ENCODE assay signal across 28 cellular contexts in the genomic region with DNA sequence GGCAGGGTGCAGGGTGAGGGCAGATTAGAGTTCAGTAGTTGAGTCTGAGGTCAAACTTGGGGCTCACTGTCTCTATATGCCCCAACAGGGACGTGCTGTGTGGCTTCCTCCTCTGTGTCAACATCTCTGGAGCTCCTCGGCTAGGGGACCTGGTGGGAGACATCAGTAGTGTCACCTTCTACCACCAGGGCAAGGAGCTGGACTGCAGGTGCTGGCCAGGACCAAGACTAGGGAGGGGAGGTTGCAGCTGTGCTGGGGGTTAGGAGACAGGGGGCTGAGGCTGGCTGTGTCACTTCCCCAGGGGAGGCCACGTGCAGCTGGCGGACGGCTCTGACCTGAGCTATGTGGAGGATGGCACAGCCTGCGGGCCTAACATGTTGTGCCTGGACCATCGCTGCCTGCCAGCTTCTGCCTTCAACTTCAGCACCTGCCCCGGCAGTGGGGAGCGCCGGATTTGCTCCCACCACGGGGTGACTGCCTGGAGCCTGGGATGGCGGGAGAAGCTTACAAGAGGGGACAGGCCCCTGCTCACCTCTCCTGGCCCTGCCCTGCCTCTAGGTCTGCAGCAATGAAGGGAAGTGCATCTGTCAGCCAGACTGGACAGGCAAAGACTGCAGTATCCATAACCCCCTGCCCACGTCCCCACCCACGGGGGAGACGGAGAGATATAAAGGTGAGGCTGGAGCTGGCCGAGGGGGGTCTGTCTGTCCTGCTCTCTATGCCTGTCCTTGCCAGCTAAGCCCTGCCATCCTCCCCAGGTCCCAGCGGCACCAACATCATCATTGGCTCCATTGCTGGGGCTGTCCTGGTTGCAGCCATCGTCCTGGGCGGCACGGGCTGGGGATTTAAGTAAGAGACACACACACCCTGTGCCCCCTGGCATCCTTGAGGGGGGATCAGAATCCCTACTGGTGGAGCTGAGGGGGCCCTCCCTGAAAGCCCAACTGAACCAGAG. TPM values are rescaled to one million over a fixed set of nuclear protein-coding genes. Genes with fewer than 3 reads are reported as not detected.
A peak's percentile ranks its signal among the peaks of the same experiment; 100 is the strongest.
DNase-seq lines count a peak whose midpoint lies in the region; ATAC-seq, FAIRE-seq and TF ChIP-seq lines count a peak whose summit lies in the region.
"Had no signal": no experiment of that assay in that cellular context is flagged by ENCODE, and none has a peak within 500 bp of the region (broad histone marks: within the 10 kb centered on the region; RNA-seq: fewer than 3 reads in every experiment).

No MANE protein-coding gene starts in this region.

- TF ChIP-seq EP300 in HepG2 (IDR thresholded peaks at IDR 0.05; ENCODE audit: low read depth in 2 of 2, low read length in 2 of 2) (no peak), HepG2 (CRISPR knock-in tag; IDR thresholded peaks at IDR 0.05; ENCODE audit: borderline replicate concordance) (no peak)

- no peaks in the 10 kb centered on the region for H3K36me3 Mint-ChIP-seq in IgD-negative memory B cell
- H3K36me3 Mint-ChIP-seq in endothelial cell (ENCODE audit: low read depth, unreplicated experiment): no peaks in the 10 kb centered on the region
- no peaks in the 10 kb centered on the region for H3K36me3 Mint-ChIP-seq in type B pancreatic cell

- H3K79me2 ChIP-seq in HepG2 (ENCODE audit: insufficient read depth, low read length): no peaks in the 10 kb centered on the region

- no peak for ATAC-seq in HepG2
- no peak for ATAC-seq in right lobe of liver
- no peak for ATAC-seq in HG02973 (IDR thresholded peaks at IDR 0.05; ENCODE audit: unreplicated experiment)
- ATAC-seq: esophagus mucosa; stimulated activated naive CD8-positive, alpha-beta T cell treated with anti-CD3 and anti-CD28 coated beads, Interleukin-15, Interleukin-2, amounts not matched to agents 100 U/mL and 50 U/mL, for 24 hours had no signal

- H3K9me3 Mint-ChIP-seq in IgD-negative memory B cell (no peaks in the 10 kb centered on the region), endothelial cell (ENCODE audit: unreplicated experiment) (no peaks in the 10 kb centered on the region), type B pancreatic cell (no peaks in the 10 kb centered on the region)
- H3K9me3 Mint-ChIP-seq: activated CD4-positive, alpha-beta memory T cell treated with anti-CD3 and anti-CD28 coated beads, Interleukin-2, amount 10 ng/mL, durations not matched to agents 7 days and 5 days; T-helper 1 cell treated with Interleukin-12 subunit alpha and Interleukin-12 subunit beta and Interleukin-4 antibody, amounts not matched to agents 30 μg/mL and 1 μg/mL, for 36 hours had no signal

- H3K9me3 ChIP-seq in HepG2 (ENCODE audit: low read length): no peaks in the 10 kb centered on the region
- H3K9me3 ChIP-seq in right lobe of liver: no peaks in the 10 kb centered on the region
- H3K9me3 ChIP-seq in effector memory CD4-positive, alpha-beta T cell (ENCODE audit: control insufficient read depth, low read length): no peaks in the 10 kb centered on the region
- H3K9me3 ChIP-seq: tibial nerve had no signal

- no TSS peak for BruUV-seq in HepG2 (replicated peaks; lab: Mats Ljungman, UMichigan)

- no peak overlapping the region for H3K9ac ChIP-seq in HepG2 (ENCODE audit: insufficient read depth, low read depth, low read length)
- H3K9ac ChIP-seq: KMS-11 had no signal

- FAIRE-seq in HepG2 (lab: Jason Lieb, UNC): no peak
- FAIRE-seq: frontal cortex, keratinocyte had no signal

- H3K36me3 ChIP-seq in HepG2 (replicated peaks in 1 of 2; ENCODE audit: control insufficient read depth in 1 of 2, insufficient read depth in 2 of 2, low read length in 2 of 2) (no peaks in the 10 kb centered on the region), right lobe of liver (no peaks in the 10 kb centered on the region)
- no peaks in the 10 kb centered on the region for H3K36me3 ChIP-seq in effector memory CD4-positive, alpha-beta T cell (ENCODE audit: control insufficient read depth, insufficient read depth, low read length)
- H3K36me3 ChIP-seq: tibial nerve had no signal

- no peak overlapping the region for H2AFZ ChIP-seq in HepG2 (ENCODE audit: low read length)

- no peak for TF ChIP-seq POLR2A in HepG2 (IDR thresholded peaks at IDR 0.05; ENCODE audit: insufficient read depth in 1 of 2, low read depth in 2 of 2, low read length in 2 of 2)
- no peak for TF ChIP-seq POLR2A in right lobe of liver (IDR thresholded peaks at IDR 0.05)

- POLR2A ChIA-PET in HepG2 (lab: Yijun Ruan, JAX): interaction anchor here (0.6 kb wide), 1 partner anchor 90 kb away, joined by 3 read pairs; no protein-coding TSS in a partner anchor

- peak overlapping the region in 3 of 4 donors; percentile 52 to 72 (median 68) for H3K4me3 Mint-ChIP-seq in IgD-negative memory B cell
- H3K4me3 Mint-ChIP-seq in endothelial cell (ENCODE audit: unreplicated experiment): peak overlapping the region; percentile 39
- H3K4me3 Mint-ChIP-seq in type B pancreatic cell: peak overlapping the region; percentile 31
- H3K4me3 Mint-ChIP-seq: activated CD4-positive, alpha-beta memory T cell treated with anti-CD3 and anti-CD28 coated beads, Interleukin-2, amount 10 ng/mL, durations not matched to agents 7 days and 5 days; T-helper 1 cell treated with Interleukin-12 subunit alpha and Interleukin-12 subunit beta and Interleukin-4 antibody, amounts not matched to agents 30 μg/mL and 1 μg/mL, for 36 hours had no signal

- no peak for DNase-seq in HepG2 (ENCODE audit: low spot score)
- no peak for DNase-seq in right lobe of liver
- DNase-seq in endothelial cell (ENCODE audit: low spot score): no peak
- no peak for DNase-seq in type B pancreatic cell (ENCODE audit: extremely low spot score, unreplicated experiment)
- no peak for DNase-seq in effector memory CD4-positive, alpha-beta T cell
- no peak for DNase-seq in C1 segment of cervical spinal cord (lab: John Stamatoyannopoulos, UW)
- DNase-seq: activated CD4-positive, alpha-beta memory T cell treated with anti-CD3 and anti-CD28 coated beads, Interleukin-2, amount 10 ng/mL, durations not matched to agents 7 days and 5 days; activated T-cell treated with anti-CD3 and anti-CD28 coated beads for 4 hours; caudate nucleus; COR-L47; EL; hippocampal formation; MV-4-11; NCI-H187 treated with DMSO at 0.1 percent for 48 hours; NCI-H748 treated with DMSO at 0.1 percent for 48 hours; OCI-M1; SHP77; stimulated activated CD4-positive, alpha-beta T cell treated with anti-CD3 and anti-CD28 coated beads, Interleukin-2, amount 100 ng/mL, for 24 hours; stimulated activated naive CD8-positive, alpha-beta T cell treated with anti-CD3 and anti-CD28 coated beads, Interleukin-15, Interleukin-2, amounts not matched to agents 100 U/mL and 50 U/mL, for 24 hours had no signal

- H3K27me3 ChIP-seq in HepG2 (ENCODE audit: control insufficient read depth in 1 of 2, insufficient read depth in 2 of 2, low read length in 2 of 2) (peaks cover 5 to 44% of the 10 kb centered on the region in 2 experiments; a peak in 4 of 5 replicates), right lobe of liver (no peaks in the 10 kb centered on the region)
- H3K27me3 ChIP-seq in effector memory CD4-positive, alpha-beta T cell (replicated peaks; ENCODE audit: control insufficient read depth, insufficient read depth, low read length, poor library complexity, severe bottlenecking): no peaks in the 10 kb centered on the region

- H3K4me1 Mint-ChIP-seq in IgD-negative memory B cell (peaks cover 2 to 6% (median 5%) of the 10 kb centered on the region in 3 donors), endothelial cell (ENCODE audit: unreplicated experiment) (peaks cover 16% of the 10 kb centered on the region), type B pancreatic cell (ENCODE audit: unreplicated experiment) (peaks cover 8% of the 10 kb centered on the region)

- intact Hi-C loops in HepG2 (cut with micrococcal nuclease; ENCODE audit: unreplicated experiment) (loop anchor here (5.0 kb wide), 1 partner anchor 245 kb away; no protein-coding TSS in a partner anchor), right lobe of liver (cut with DNase I) (loop anchor here in 1 of 2 donors (5.0 to 10.0 kb wide), 2 partner anchors 90 to 337 kb away; no protein-coding TSS in a partner anchor)

- H3K27me3 Mint-ChIP-seq in IgD-negative memory B cell: peaks cover 6% of the 10 kb centered on the region
- peaks cover 22% of the 10 kb centered on the region for H3K27me3 Mint-ChIP-seq in endothelial cell (ENCODE audit: unreplicated experiment)
- H3K27me3 Mint-ChIP-seq in type B pancreatic cell: peaks cover 4% of the 10 kb centered on the region

- H3K4me1 ChIP-seq in HepG2 (ENCODE audit: insufficient read depth, low read length) (peaks cover 58% of the 10 kb centered on the region), right lobe of liver (peaks cover 0 to 13% (median 3%) of the 10 kb centered on the region in 4 donors)
- H3K4me1 ChIP-seq in effector memory CD4-positive, alpha-beta T cell (ENCODE audit: control insufficient read depth, insufficient read depth, low read length, poor library complexity, severe bottlenecking): peaks cover 15% of the 10 kb centered on the region

- no peak overlapping the region for H3K27ac Mint-ChIP-seq in IgD-negative memory B cell
- H3K27ac Mint-ChIP-seq in endothelial cell (ENCODE audit: unreplicated experiment): no peak overlapping the region
- no peak overlapping the region for H3K27ac Mint-ChIP-seq in type B pancreatic cell
- H3K27ac Mint-ChIP-seq: activated CD4-positive, alpha-beta memory T cell treated with anti-CD3 and anti-CD28 coated beads, Interleukin-2, amount 10 ng/mL, durations not matched to agents 7 days and 5 days; T-helper 1 cell treated with Interleukin-12 subunit alpha and Interleukin-12 subunit beta and Interleukin-4 antibody, amounts not matched to agents 30 μg/mL and 1 μg/mL, for 36 hours had no signal

- H3K27ac ChIP-seq in HepG2 (ENCODE audit: extremely low read length, insufficient read depth, low read length) (no peak overlapping the region), right lobe of liver (no peak overlapping the region)
- H3K27ac ChIP-seq in effector memory CD4-positive, alpha-beta T cell (ENCODE audit: insufficient read depth, low read length, poor library complexity, severe bottlenecking): no peak overlapping the region
- H3K27ac ChIP-seq: KMS-11, tibial nerve had no signal

- no peak overlapping the region for H3K4me3 ChIP-seq in HepG2 (replicated peaks in 1 of 3; ENCODE audit: insufficient read depth in 1 of 3, low read depth in 2 of 3, low read length in 3 of 3)
- no peak overlapping the region for H3K4me3 ChIP-seq in right lobe of liver
- H3K4me3 ChIP-seq in effector memory CD4-positive, alpha-beta T cell (ENCODE audit: insufficient read depth, low read depth, low read length, poor library complexity, severe bottlenecking): no peak overlapping the region
- H3K4me3 ChIP-seq: lung, tibial nerve had no signal

- CTCF ChIA-PET in HepG2 (lab: Yijun Ruan, JAX; ENCODE audit: low intra/inter-chr PET ratio, low total read pairs): interaction anchor here (3.7 kb wide), 1 partner anchor 87 kb away, joined by 45 read pairs; no protein-coding TSS in a partner anchor

- H3K4me2 ChIP-seq in HepG2 (ENCODE audit: low read depth, low read length): no peak overlapping the region

- in situ Hi-C loops in HepG2 (cut with HindIII; ENCODE audit: extremely low pct_ligation_motif_present, low pct_unique_long_range_greater_than_20kb): loop anchor here (5.0 to 25.0 kb wide), 2 partner anchors 90 to 235 kb away; no protein-coding TSS in a partner anchor

- no peak for TF ChIP-seq CTCF in HepG2 (CRISPR knock-in tag; IDR thresholded peaks at IDR 0.05)
- no peak for TF ChIP-seq CTCF in right lobe of liver (IDR thresholded peaks at IDR 0.05)
- TF ChIP-seq CTCF in endothelial cell (IDR thresholded peaks at IDR 0.05; ENCODE audit: unreplicated experiment): no peak
- TF ChIP-seq CTCF in type B pancreatic cell (conservative IDR thresholded peaks at IDR 0.05): no peak

- 54% methylated on average over 16 of the region's 20 CpGs for WGBS in HepG2 (ENCODE audit: low lambda C conversion rate)
- no CpG with 5 or more reads among the region's 20 CpGs for WGBS in right lobe of liver (ENCODE audit: insufficient coverage, low coverage, low lambda C conversion rate, missing lambda C conversion rate)

- TF ChIP-seq RAD21 in HepG2 (CRISPR knock-in tag; IDR thresholded peaks at IDR 0.05): no peak

- no peaks in the 10 kb centered on the region for H4K20me1 ChIP-seq in HepG2 (ENCODE audit: insufficient read depth, low read length)

RNA-seq across cellular contexts. Expression of gene ADAM11, which starts 18.9 kb away (rescaled TPM):
- 0.44 and 0.91 TPM in 2 replicates for total RNA-seq in HepG2 (2016; rRNA removed; fragmentation: Illumina TruSeq; extraction: Trizol)
- total RNA-seq in HepG2 (2016; cell fraction: cytosol; rRNA removed; fragmentation: Illumina TruSeq; extraction: Trizol; ENCODE audit: low read depth): 0.18 and 0.40 TPM in 2 replicates
- 0.40 and 0.76 TPM in 2 replicates for total RNA-seq in HepG2 (2016; cell fraction: insoluble cytoplasmic fraction; rRNA removed; fragmentation: Illumina TruSeq; extraction: Trizol)
- total RNA-seq in HepG2 (2016; cell fraction: membrane; rRNA removed; fragmentation: Illumina TruSeq; extraction: Trizol): 0.59 TPM in 2 replicates
- 1.4 and 1.8 TPM in 2 replicates for total RNA-seq in HepG2 (2016; cell fraction: nucleus; rRNA removed; fragmentation: Illumina TruSeq; extraction: Trizol)
- polyA plus RNA-seq in HepG2 (2011; rRNA removed): 0.33 and 0.38 TPM in 2 replicates
- polyA plus RNA-seq in HepG2 (2011; cell fraction: cytosol; rRNA removed): 0.09 and 0.34 TPM in 2 replicates
- 2.0 and 2.2 TPM in 2 replicates for polyA plus RNA-seq in HepG2 (2011; cell fraction: nucleus; rRNA removed)
- 0.19 and 0.40 TPM in 2 replicates for polyA plus RNA-seq in HepG2 (2012)
- polyA plus RNA-seq in HepG2 (2016; cell fraction: cytosol; fragmentation: Illumina TruSeq; extraction: Trizol; ENCODE audit: low read depth): 0.17 and 0.23 TPM in 2 replicates
- polyA plus RNA-seq in HepG2 (2016; cell fraction: insoluble cytoplasmic fraction; fragmentation: Illumina TruSeq; extraction: Trizol; ENCODE audit: low read depth): 0.50 and 0.58 TPM in 2 replicates
- 0.31 and 0.34 TPM in 2 replicates for polyA plus RNA-seq in HepG2 (2016; cell fraction: membrane; fragmentation: Illumina TruSeq; extraction: Trizol; ENCODE audit: low read depth)
- polyA plus RNA-seq in HepG2 (2016; cell fraction: nucleus; fragmentation: Illumina TruSeq; extraction: Trizol; ENCODE audit: insufficient read depth, low read depth): 2.2 and 3.0 TPM in 2 replicates
- polyA minus RNA-seq in HepG2 (2011; rRNA and poly(A)+ RNA removed; ENCODE audit: low replicate concordance): 2.1 and 2.5 TPM in 2 replicates
- 0.18 and 0.69 TPM in 2 replicates for polyA minus RNA-seq in HepG2 (2011; cell fraction: cytosol; rRNA and poly(A)+ RNA removed)
- 0.87 and 0.90 TPM in 2 replicates for polyA minus RNA-seq in HepG2 (2011; cell fraction: nucleus; rRNA and poly(A)+ RNA removed)
- total RNA-seq in right lobe of liver: under 1 TPM in 4 of 6 experiments, not detected in 2; 0.04 to 0.12 (median 0.08) TPM
- polyA plus RNA-seq in IgD-negative memory B cell: not detected
- 0.62 TPM for total RNA-seq in endothelial cell (ENCODE audit: unreplicated experiment)
- total RNA-seq in type B pancreatic cell (ENCODE audit: low replicate concordance): 4.6 and 4.7 TPM in 2 replicates

RNA-seq across cellular contexts. Expression of gene GJC1, which starts 52.4 kb away (rescaled TPM):
- total RNA-seq in HepG2 (2016; rRNA removed; fragmentation: Illumina TruSeq; extraction: Trizol) (1.7 and 2.0 TPM in 2 replicates), right lobe of liver (under 1 TPM; 0.18 to 0.84 (median 0.33) TPM), endothelial cell (ENCODE audit: unreplicated experiment) (36.5 TPM), type B pancreatic cell (ENCODE audit: low replicate concordance) (20.2 and 62.6 TPM in 2 replicates)
- 0.35 and 0.40 TPM in 2 replicates for total RNA-seq in HepG2 (2016; cell fraction: cytosol; rRNA removed; fragmentation: Illumina TruSeq; extraction: Trizol; ENCODE audit: low read depth)
- 1.9 and 2.5 TPM in 2 replicates for total RNA-seq in HepG2 (2016; cell fraction: insoluble cytoplasmic fraction; rRNA removed; fragmentation: Illumina TruSeq; extraction: Trizol)
- total RNA-seq in HepG2 (2016; cell fraction: membrane; rRNA removed; fragmentation: Illumina TruSeq; extraction: Trizol): 0.83 and 1.2 TPM in 2 replicates
- 1.6 and 2.1 TPM in 2 replicates for total RNA-seq in HepG2 (2016; cell fraction: nucleus; rRNA removed; fragmentation: Illumina TruSeq; extraction: Trizol)
- polyA plus RNA-seq in HepG2 (2011; rRNA removed) (1.2 and 1.7 TPM in 2 replicates), IgD-negative memory B cell (0.15 TPM)
- 1.0 and 1.6 TPM in 2 replicates for polyA plus RNA-seq in HepG2 (2011; cell fraction: cytosol; rRNA removed)
- polyA plus RNA-seq in HepG2 (2011; cell fraction: nucleus; rRNA removed): 0.81 and 1.1 TPM in 2 replicates
- 2.4 and 2.6 TPM in 2 replicates for polyA plus RNA-seq in HepG2 (2012)
- 0.18 and 0.34 TPM in 2 replicates for polyA plus RNA-seq in HepG2 (2016; cell fraction: cytosol; fragmentation: Illumina TruSeq; extraction: Trizol; ENCODE audit: low read depth)
- 1.9 and 2.0 TPM in 2 replicates for polyA plus RNA-seq in HepG2 (2016; cell fraction: insoluble cytoplasmic fraction; fragmentation: Illumina TruSeq; extraction: Trizol; ENCODE audit: low read depth)
- polyA plus RNA-seq in HepG2 (2016; cell fraction: membrane; fragmentation: Illumina TruSeq; extraction: Trizol; ENCODE audit: low read depth): 0.55 TPM in 2 replicates
- 2.2 and 3.5 TPM in 2 replicates for polyA plus RNA-seq in HepG2 (2016; cell fraction: nucleus; fragmentation: Illumina TruSeq; extraction: Trizol; ENCODE audit: insufficient read depth, low read depth)
- polyA minus RNA-seq in HepG2 (2011; rRNA and poly(A)+ RNA removed; ENCODE audit: low replicate concordance): 2.4 and 13.8 TPM in 2 replicates
- polyA minus RNA-seq in HepG2 (2011; cell fraction: cytosol; rRNA and poly(A)+ RNA removed): 1.7 and 2.3 TPM in 2 replicates
- 1.1 and 1.3 TPM in 2 replicates for polyA minus RNA-seq in HepG2 (2011; cell fraction: nucleus; rRNA and poly(A)+ RNA removed)
